In genomic region chr6:140663094-140663493, GRCh38 we compare ENCODE assay signal across 22 cellular contexts.
"Had no signal": no experiment of that assay in that cellular context is flagged by ENCODE, and none has a peak within 500 bp of the region (broad histone marks: within the 10 kb centered on the region; RNA-seq: fewer than 3 reads in every experiment).

No MANE protein-coding gene starts in this region.

- H2AFZ ChIP-seq: neural progenitor cell had no signal

- H3K27ac ChIP-seq: adrenal gland, ascending aorta, coronary artery, heart left ventricle, neural progenitor cell, testis, transverse colon, VCaP had no signal

- H3K9me3 ChIP-seq: ascending aorta, heart left ventricle, testis, transverse colon had no signal

- H3K4me3 ChIP-seq: adrenal gland, ascending aorta, coronary artery, heart left ventricle, neural progenitor cell, testis, transverse colon had no signal

- DNase-seq: activated CD4-positive, alpha-beta T cell treated with anti-CD3 and anti-CD28 coated beads for 4 hours; activated CD4-positive, alpha-beta T cell treated with anti-CD3 and anti-CD28 coated beads, Interleukin-2, amount 50 U/mL, for 4 hours; activated naive CD4-positive, alpha-beta T cell; activated T-cell treated with anti-CD3 and anti-CD28 coated beads for 4 hours; activated T-cell treated with anti-CD3 and anti-CD28 coated beads, Interleukin-2, amount 50 U/mL, for 72 hours; adrenal gland; effector memory CD8-positive, alpha-beta T cell; foreskin fibroblast; heart left ventricle; midbrain; naive thymus-derived CD4-positive, alpha-beta T cell; occipital lobe; right cardiac atrium; stimulated activated naive CD4-positive, alpha-beta T cell treated with Interleukin-2 at 50 U/mL for 16 hours; T-helper 9 cell; testis; transverse colon had no signal

- H3K4me1 ChIP-seq: adrenal gland, ascending aorta, neural progenitor cell, testis, transverse colon had no signal

- H3K4me2 ChIP-seq: neural progenitor cell had no signal

- H3K36me3 ChIP-seq: adrenal gland, ascending aorta, heart left ventricle, neural progenitor cell, transverse colon had no signal

- ATAC-seq: activated T-cell treated with anti-CD3 and anti-CD28 coated beads, Interleukin-2, amount 50 U/mL, for 72 hours; effector memory CD8-positive, alpha-beta T cell; heart left ventricle; naive thymus-derived CD4-positive, alpha-beta T cell; right cardiac atrium had no signal

- H3K27me3 ChIP-seq: adrenal gland, ascending aorta, heart left ventricle, neural progenitor cell, testis, transverse colon had no signal

- FAIRE-seq: TTC549 had no signal

- H3K9ac ChIP-seq: neural progenitor cell had no signal
